ENCODE assay signal across 8 cellular contexts in the genomic region with DNA sequence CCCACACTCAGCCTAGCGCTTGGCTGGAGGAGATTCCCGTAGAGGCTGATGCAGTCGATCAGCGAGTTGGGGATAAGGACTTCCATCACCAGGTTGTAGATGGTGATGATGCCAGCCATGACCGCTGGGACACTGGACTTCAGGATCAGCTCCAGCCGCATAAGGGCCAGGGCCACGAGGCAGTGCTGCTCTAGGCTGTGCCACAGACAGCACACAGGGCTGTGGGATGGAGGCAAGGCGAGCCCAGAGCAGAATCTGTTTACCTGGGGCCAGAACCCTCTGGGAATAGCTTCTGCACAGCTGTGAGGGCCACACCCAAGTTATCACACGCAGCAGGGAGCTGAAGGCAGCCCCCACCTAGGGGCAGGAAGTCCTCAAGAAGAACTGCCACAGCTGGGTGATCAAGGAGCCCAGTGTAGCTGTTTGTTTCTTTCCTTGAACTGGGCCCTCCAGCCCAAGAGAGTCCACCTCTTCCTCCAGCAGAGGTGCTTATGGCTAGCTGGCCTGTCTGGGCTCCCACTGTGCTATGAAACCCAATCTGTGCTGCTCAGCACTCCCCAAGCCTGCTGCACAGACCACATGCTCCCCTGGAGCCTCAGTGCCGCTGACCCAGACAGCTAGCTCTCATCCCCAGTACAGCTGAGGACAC. TPM values are rescaled to one million over a fixed set of nuclear protein-coding genes. Genes with fewer than 3 reads are reported as not detected.
DNase-seq lines count a peak whose midpoint lies in the region; ATAC-seq and TF ChIP-seq lines count a peak whose summit lies in the region.

No MANE protein-coding gene starts in this region.

- peak overlapping the region; percentile 8 for H3K4me3 Mint-ChIP-seq in activated naive CD8-positive, alpha-beta T cell treated with anti-CD3 and anti-CD28 coated beads, Interleukin-2, amount 50 U/mL, for 24 hours

- H3K4me3 ChIP-seq in osteoblast (ENCODE audit: insufficient read depth, low read length) = no peak overlapping the region

- H3K9me3 ChIP-seq in osteoblast (ENCODE audit: low read depth, low read length) = no peaks in the 10 kb centered on the region

- H3K27me3 ChIP-seq in osteoblast (ENCODE audit: insufficient read depth, low read length) = no peaks in the 10 kb centered on the region

- peaks cover 66% of the 10 kb centered on the region for H3K36me3 Mint-ChIP-seq in activated naive CD8-positive, alpha-beta T cell treated with anti-CD3 and anti-CD28 coated beads, Interleukin-2, amount 50 U/mL, for 24 hours (ENCODE audit: low read depth)

- ATAC-seq in HG03196 (IDR thresholded peaks at IDR 0.05; ENCODE audit: unreplicated experiment) (peak; percentile 51), GM21526 (IDR thresholded peaks at IDR 0.05; ENCODE audit: low FRiP score, unreplicated experiment) (no peak), GM18858 (IDR thresholded peaks at IDR 0.05; ENCODE audit: unreplicated experiment) (no peak)
- ATAC-seq in activated naive CD8-positive, alpha-beta T cell treated with anti-CD3 and anti-CD28 coated beads, Interleukin-2, amount 50 U/mL, for 24 hours = peak; percentile 18

- no peak overlapping the region for H3K4me2 ChIP-seq in osteoblast (ENCODE audit: insufficient read depth, low read length)

- peaks cover 6% of the 10 kb centered on the region for H4K20me1 ChIP-seq in osteoblast (ENCODE audit: insufficient read depth, low read length)

- peak overlapping the region; percentile 49 for H3K27ac Mint-ChIP-seq in activated naive CD8-positive, alpha-beta T cell treated with anti-CD3 and anti-CD28 coated beads, Interleukin-2, amount 50 U/mL, for 24 hours

- peak; percentile 51 for DNase-seq in activated CD8-positive, alpha-beta memory T cell treated with anti-CD3 and anti-CD28 coated beads, Interleukin-2, amount 50 U/mL, for 48 hours
- no peak for DNase-seq in activated CD8-positive, alpha-beta memory T cell treated with anti-CD3 and anti-CD28 coated beads, Interleukin-2, amount 50 U/mL, for 4 hours
- DNase-seq in activated naive CD8-positive, alpha-beta T cell treated with anti-CD3 and anti-CD28 coated beads, Interleukin-2, amount 50 U/mL, for 24 hours = no peak
- DNase-seq in osteoblast (ENCODE audit: insufficient read length, low spot score, missing footprints) = peak; percentile 50
- no peak for DNase-seq in mesenteric fat pad (ENCODE audit: low spot score)

- peaks cover 34% of the 10 kb centered on the region for H3K4me1 ChIP-seq in osteoblast (ENCODE audit: insufficient read depth, low read length)

- no peaks in the 10 kb centered on the region for H3K9me3 Mint-ChIP-seq in activated naive CD8-positive, alpha-beta T cell treated with anti-CD3 and anti-CD28 coated beads, Interleukin-2, amount 50 U/mL, for 24 hours

- H3K27ac ChIP-seq in osteoblast (ENCODE audit: low read depth, low read length) = no peak overlapping the region

- H2AFZ ChIP-seq in osteoblast (ENCODE audit: low read length) = no peak overlapping the region

- H3K36me3 ChIP-seq in osteoblast (ENCODE audit: insufficient read depth, low read length) = no peaks in the 10 kb centered on the region

- H3K4me1 Mint-ChIP-seq in activated naive CD8-positive, alpha-beta T cell treated with anti-CD3 and anti-CD28 coated beads, Interleukin-2, amount 50 U/mL, for 24 hours = peaks cover 90% of the 10 kb centered on the region

- no peak for TF ChIP-seq CTCF in osteoblast (IDR thresholded peaks at IDR 0.05; ENCODE audit: extremely low read depth, low read depth, low read length)

- no peaks in the 10 kb centered on the region for H3K27me3 Mint-ChIP-seq in activated naive CD8-positive, alpha-beta T cell treated with anti-CD3 and anti-CD28 coated beads, Interleukin-2, amount 50 U/mL, for 24 hours

- peaks cover 73% of the 10 kb centered on the region for H3K79me2 ChIP-seq in osteoblast (ENCODE audit: insufficient read depth, low read length)

RNA-seq across cellular contexts. Expression of a gene that starts 6.2 kb away (rescaled TPM):
- total RNA-seq in osteoblast (28.3 and 43.4 TPM in 2 replicates), mesenteric fat pad (16.3 TPM)

Comparison
In these comparisons a context has a peak if more than half of its experiments do, and no peak if none do; other contexts are left out.
1. DNase-seq: peak in activated CD8-positive, alpha-beta memory T cell treated with anti-CD3 and anti-CD28 coated beads, Interleukin-2, amount 50 U/mL, for 48 hours (single experiment) and osteoblast (single experiment); none in activated CD8-positive, alpha-beta memory T cell treated with anti-CD3 and anti-CD28 coated beads, Interleukin-2, amount 50 U/mL, for 4 hours (single experiment), activated naive CD8-positive, alpha-beta T cell treated with anti-CD3 and anti-CD28 coated beads, Interleukin-2, amount 50 U/mL, for 24 hours (single experiment) and mesenteric fat pad (single experiment).
2. ATAC-seq: peak in HG03196 (single experiment) and activated naive CD8-positive, alpha-beta T cell treated with anti-CD3 and anti-CD28 coated beads, Interleukin-2, amount 50 U/mL, for 24 hours (single experiment); none in GM21526 (single experiment) and GM18858 (single experiment).